In the genomic region with DNA sequence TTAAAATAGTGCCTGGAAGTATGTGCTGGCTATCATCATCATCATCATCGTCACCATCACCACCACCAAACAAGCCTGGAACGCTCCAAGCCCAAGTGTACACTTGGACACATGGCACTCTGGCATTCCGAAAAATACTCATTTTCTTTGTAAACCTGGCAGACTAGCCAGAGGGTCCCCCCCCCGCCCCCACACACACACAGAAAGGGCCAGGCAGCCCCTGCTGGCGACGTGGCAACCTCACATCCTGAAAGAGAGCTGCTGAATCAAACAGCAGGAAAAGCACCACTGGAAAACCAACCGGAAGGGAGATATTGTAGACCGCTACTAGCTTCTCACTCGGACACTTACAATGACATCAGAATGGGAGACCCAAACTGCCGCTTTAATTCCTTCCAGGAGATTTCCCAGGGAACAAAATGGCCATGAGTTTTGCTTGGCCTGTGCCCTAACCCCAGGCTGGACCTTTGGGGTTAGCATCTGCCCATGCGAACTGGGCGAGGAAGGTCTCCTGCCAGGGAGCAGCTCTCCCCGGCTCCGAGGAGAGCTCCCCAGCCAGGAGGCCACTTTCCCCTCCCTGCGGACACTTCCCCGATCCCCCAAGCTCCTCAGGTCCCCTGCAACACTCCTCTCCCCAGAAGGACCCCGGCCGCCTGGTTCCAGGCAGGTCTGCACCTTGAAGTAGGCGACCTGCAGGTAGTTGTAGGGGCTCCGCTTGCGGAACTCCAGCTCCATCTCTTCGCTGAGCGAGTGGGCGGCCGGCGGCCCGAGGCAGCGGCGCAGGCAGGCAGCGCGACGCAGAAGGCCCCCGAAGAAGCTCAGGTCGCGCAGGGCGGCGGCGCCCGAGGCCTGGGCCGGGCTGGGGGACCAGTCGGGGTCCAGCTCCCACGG, we compare ENCODE assay signal across 8 cellular contexts. TPM values are rescaled to one million over a fixed set of nuclear protein-coding genes. Genes with fewer than 3 reads are reported as not detected.
A peak's percentile ranks its signal among the peaks of the same experiment; 100 is the strongest.
DNase-seq lines count a peak whose midpoint lies in the region; ATAC-seq, FAIRE-seq and TF ChIP-seq lines count a peak whose summit lies in the region.

No MANE protein-coding gene starts in this region.

- ATAC-seq in GM23338 = peak; percentile 34
- ATAC-seq in K562 = peak; percentile 52

- no peaks in the 10 kb centered on the region for H3K9me2 ChIP-seq in GM23338 (ENCODE audit: insufficient read depth)

- H3K79me2 ChIP-seq in GM23338 (replicated peaks; ENCODE audit: insufficient read depth) (peaks cover 65% of the 10 kb centered on the region), K562 (ENCODE audit: control insufficient read depth, insufficient read depth, low read length) (peaks cover 62% of the 10 kb centered on the region), smooth muscle cell (ENCODE audit: low read depth) (peaks cover 92% of the 10 kb centered on the region)

- WGBS in K562 (ENCODE audit: insufficient coverage, low coverage, missing lambda C conversion rate) = under 1% methylated on average over 37 of the region's 42 CpGs
- WGBS in smooth muscle cell (ENCODE audit: low lambda C conversion rate) = under 1% methylated on average over 41 of the region's 42 CpGs

- POLR2A ChIA-PET in K562 (lab: Yijun Ruan, JAX) = interaction anchor here (0.6 to 3.5 kb wide), 27 partner anchors 12 to 754 kb away, joined by 3 to 20 read pairs (median 4); a partner anchor contains a TSS

- peaks cover 7% of the 10 kb centered on the region; the same call in 1 of the 2 replicates for H3K36me3 ChIP-seq in GM23338 (ENCODE audit: insufficient read depth)
- H3K36me3 ChIP-seq in SJSA1 = peaks cover 34% of the 10 kb centered on the region
- peaks cover 27% of the 10 kb centered on the region for H3K36me3 ChIP-seq in K562 (ENCODE audit: control insufficient read depth, insufficient read depth, low read length)
- peaks cover 4% of the 10 kb centered on the region for H3K36me3 ChIP-seq in smooth muscle cell (ENCODE audit: low read depth)

- DNase-seq in GM23338 (ENCODE audit: low spot score) (peak; percentile 81), KG1 (lab: John Stamatoyannopoulos, UW) (peak; percentile 12), SJSA1 (ENCODE audit: low read depth in 1 of 2, low spot score in 2 of 2) (peak; percentile 75 to 76), K562 (ENCODE audit: extremely low read depth in 1 of 4, low spot score in 3 of 4) (peak; percentile 44 to 80 (median 54)), inferior parietal cortex (ENCODE audit: extremely low spot score) (peak; percentile 49), smooth muscle cell (lab: John Stamatoyannopoulos, UW; ENCODE audit: unreplicated experiment) (peak; percentile 35)
- no peak for DNase-seq in effector CD8-positive, alpha-beta T cell (lab: John Stamatoyannopoulos, UW)

- H3K9me3 Mint-ChIP-seq in GM23338 = no peaks in the 10 kb centered on the region

- H3K27me3 Mint-ChIP-seq in GM23338 (ENCODE audit: insufficient read depth, low read depth, poor library complexity) = peaks cover 13% of the 10 kb centered on the region

- H3K27me3 ChIP-seq in GM23338 (ENCODE audit: insufficient read depth) (no peaks in the 10 kb centered on the region), SJSA1 (replicated peaks) (no peaks in the 10 kb centered on the region), K562 (ENCODE audit: control insufficient read depth in 2 of 2, insufficient read depth in 2 of 2, low read length in 2 of 2) (no peaks in the 10 kb centered on the region), smooth muscle cell (ENCODE audit: low read depth) (no peaks in the 10 kb centered on the region)

- TF ChIP-seq POLR2A in K562 (conservative IDR thresholded peaks at IDR 0.05) = no peak

- intact Hi-C loops in K562 (cut with micrococcal nuclease) = loop anchor here (2.0 to 5.0 kb wide), 4 partner anchors 61 to 187 kb away; a partner anchor contains a TSS

- H3K4me1 ChIP-seq in GM23338 (ENCODE audit: insufficient read depth) (peaks cover 24% of the 10 kb centered on the region), SJSA1 (replicated peaks) (peaks cover 15% of the 10 kb centered on the region), K562 (replicated peaks in 1 of 2; ENCODE audit: control insufficient read depth in 2 of 2, insufficient read depth in 2 of 2, low read length in 2 of 2) (peaks cover 12 to 24% of the 10 kb centered on the region in 2 experiments; a peak in 3 of 5 replicates), smooth muscle cell (ENCODE audit: low read depth) (peaks cover 9% of the 10 kb centered on the region)

- no peaks in the 10 kb centered on the region; the same call in 1 of the 2 replicates for H3K9me3 ChIP-seq in SJSA1 (replicated peaks)
- no peaks in the 10 kb centered on the region for H3K9me3 ChIP-seq in K562 (replicated peaks; ENCODE audit: control insufficient read depth, insufficient read depth, low read depth, low read length)
- no peaks in the 10 kb centered on the region for H3K9me3 ChIP-seq in smooth muscle cell (replicated peaks; ENCODE audit: low read depth)

- peak overlapping the region; percentile 92 for H3K4me3 ChIP-seq in GM23338
- H3K4me3 ChIP-seq in SJSA1 = peak overlapping the region; percentile 91
- H3K4me3 ChIP-seq in K562 = peak overlapping the region; percentile 76
- peak overlapping the region; percentile 79 for H3K4me3 ChIP-seq in smooth muscle cell

- peaks cover 10% of the 10 kb centered on the region for H3K4me1 Mint-ChIP-seq in GM23338

- CTCF ChIA-PET in K562 (lab: Yijun Ruan, JAX; ENCODE audit: low intra/inter-chr PET ratio) = no interaction called here

- H3K27ac Mint-ChIP-seq in GM23338 = peak overlapping the region; percentile 65

- TF ChIP-seq RAD21 in K562 (CRISPR knock-in tag; conservative IDR thresholded peaks at IDR 0.05 in 1 of 2, IDR thresholded peaks at IDR 0.05 in 1 of 2) = peak in 1 of 2 experiments; percentile 49; a peak in 3 of 4 replicates

- H3F3A ChIP-seq in GM23338 (replicated peaks; ENCODE audit: low read depth) (no peaks in the 10 kb centered on the region), smooth muscle cell (ENCODE audit: low read depth) (peaks cover 7% of the 10 kb centered on the region)

- no peaks in the 10 kb centered on the region for H3K9me1 ChIP-seq in K562 (ENCODE audit: control insufficient read depth, insufficient read depth, low read length)

- peak; percentile 52 for FAIRE-seq in G401.6 (lab: Jason Lieb, UNC)
- FAIRE-seq in K562 (lab: Jason Lieb, UNC) = peak; percentile 76

- peaks cover 35% of the 10 kb centered on the region for H3K36me3 Mint-ChIP-seq in GM23338 (ENCODE audit: low read depth)

- no peak for TF ChIP-seq EP300 in K562 (IDR thresholded peaks at IDR 0.05; ENCODE audit: low read length)

- H3K9ac ChIP-seq in K562 (ENCODE audit: insufficient read depth in 1 of 2, low read depth in 2 of 2, low read length in 2 of 2) (peak overlapping the region; percentile 69 to 99), smooth muscle cell (ENCODE audit: low read depth) (peak overlapping the region; percentile 88)

- H3K27ac ChIP-seq in GM23338 (ENCODE audit: low read depth) (no peak overlapping the region), SJSA1 (peak overlapping the region; percentile 59), K562 (ENCODE audit: extremely low read depth, low read depth, low read length) (peak overlapping the region; percentile 68), smooth muscle cell (ENCODE audit: low read depth) (peak overlapping the region; percentile 74)

- H3K4me2 ChIP-seq in GM23338 = peak overlapping the region; percentile 83
- H3K4me2 ChIP-seq in K562 (ENCODE audit: insufficient read depth, low read length) = peak overlapping the region; percentile 100
- peak overlapping the region; percentile 98 for H3K4me2 ChIP-seq in smooth muscle cell

- no peak overlapping the region for H3K4me3 Mint-ChIP-seq in GM23338

- TSS peak; percentile 69 for BruUV-seq in K562 (replicated peaks; lab: Mats Ljungman, UMichigan)

- in situ Hi-C loops in K562 (cut with MboI) = no loop called here

- H2AFZ ChIP-seq in GM23338 = peak overlapping the region; percentile 76; the same call in 1 of the 2 replicates
- peak overlapping the region; percentile 93 for H2AFZ ChIP-seq in K562 (ENCODE audit: low read depth, low read length)
- H2AFZ ChIP-seq in smooth muscle cell (ENCODE audit: low read depth) = peak overlapping the region; percentile 20

- TF ChIP-seq CTCF in GM23338 (conservative IDR thresholded peaks at IDR 0.05; ENCODE audit: low read depth in 2 of 2) (peak; percentile 47 to 65), K562 (IDR thresholded peaks at IDR 0.05 in 2 of 3, conservative IDR thresholded peaks at IDR 0.05 in 1 of 3; ENCODE audit: insufficient read depth in 2 of 3, low read depth in 1 of 3, low read length in 3 of 3) (peak; percentile 59 to 79 (median 68)), smooth muscle cell (IDR thresholded peaks at IDR 0.05; ENCODE audit: borderline replicate concordance, insufficient read depth, poor library complexity, severe bottlenecking) (peak; percentile 40)

- H4K20me1 ChIP-seq in GM23338 (replicated peaks; ENCODE audit: insufficient read depth) (no peaks in the 10 kb centered on the region; the same call in 1 of the 2 replicates), K562 (replicated peaks; ENCODE audit: control insufficient read depth, insufficient read depth, low read length) (peaks cover 15% of the 10 kb centered on the region), smooth muscle cell (ENCODE audit: low read depth) (peaks cover 48% of the 10 kb centered on the region)

RNA-seq across cellular contexts. Expression of a gene that starts 0.8 kb away (rescaled TPM):
- 67.1 and 75.1 TPM in 2 replicates for total RNA-seq in GM23338 (2014; rRNA removed; shearing (Covaris generic))
- polyA plus RNA-seq in GM23338 (2016; fragmentation: Nextera tagmentation; extraction: Ambion mirVana) (50.5 and 51.1 TPM in 2 replicates), K562 (2011; rRNA removed) (60.9 and 92.0 TPM in 2 replicates), K562 (2014; fragmentation: Illumina TruSeq; extraction: Trizol) (52.1 and 55.8 TPM in 2 replicates), K562 (2014; fragmentation: Nextera tagmentation; extraction: Ambion mirVana) (1 to 10 TPM; 1.7 to 5.0 TPM), K562 (2014; rRNA removed) (50.1 and 62.9 TPM in 2 replicates), smooth muscle cell (336 and 535 TPM in 2 replicates)
- total RNA-seq in SJSA1 (2014; rRNA removed; shearing (Covaris generic)) = 182 and 295 TPM in 2 replicates
- 176 and 400 TPM in 2 replicates for total RNA-seq in K562 (2011; cell fraction: chromatin; rRNA removed; ENCODE audit: low replicate concordance)
- 273 and 316 TPM in 2 replicates for total RNA-seq in K562 (2011; cell fraction: nucleolus; rRNA removed)
- 218 and 223 TPM in 2 replicates for total RNA-seq in K562 (2011; cell fraction: nucleoplasm; rRNA removed)
- total RNA-seq in K562 (2014; rRNA removed) (45.7 and 55.3 TPM in 2 replicates), K562 (2014; rRNA removed; fragmentation: Illumina TruSeq; extraction: Trizol) (22.5 and 26.1 TPM in 2 replicates), K562 (2015; rRNA removed; fragmentation: Illumina TruSeq; extraction: Trizol) (39.2 and 40.8 TPM in 2 replicates), K562 (2021) (79.5 and 81.7 TPM in 2 replicates), smooth muscle cell (256 and 273 TPM in 2 replicates)
- 76.7 and 89.6 TPM in 2 replicates for polyA plus RNA-seq in K562 (2011; cell fraction: cytosol; rRNA removed)
- 482 and 572 TPM in 2 replicates for polyA plus RNA-seq in K562 (2011; cell fraction: nucleus; rRNA removed)
- polyA plus RNA-seq in K562 (2012) = 38.4 and 79.3 TPM in 2 replicates
- polyA minus RNA-seq in K562 (2011; rRNA and poly(A)+ RNA removed) = 61.5 and 64.9 TPM in 2 replicates
- 52.2 and 52.3 TPM in 2 replicates for polyA minus RNA-seq in K562 (2011; cell fraction: cytosol; rRNA and poly(A)+ RNA removed)
- 97.6 and 154 TPM in 2 replicates for polyA minus RNA-seq in K562 (2011; cell fraction: nucleus; rRNA and poly(A)+ RNA removed)

RNA-seq across cellular contexts. Expression of a gene that starts 1.0 kb away (rescaled TPM):
- total RNA-seq in GM23338 (2014; rRNA removed; shearing (Covaris generic)) = 3.3 and 4.4 TPM in 2 replicates
- polyA plus RNA-seq in GM23338 (2016; fragmentation: Nextera tagmentation; extraction: Ambion mirVana) (4.7 and 5.0 TPM in 2 replicates), K562 (2011; rRNA removed) (12.5 and 13.9 TPM in 2 replicates), K562 (2014; fragmentation: Illumina TruSeq; extraction: Trizol) (5.4 and 7.1 TPM in 2 replicates), K562 (2014; fragmentation: Nextera tagmentation; extraction: Ambion mirVana) (1 to 10 TPM in 1 of 2 experiments, under 1 TPM in 1; 0.55 to 1.8 TPM), K562 (2014; rRNA removed) (3.4 and 3.5 TPM in 2 replicates), smooth muscle cell (9.7 and 11.5 TPM in 2 replicates)
- 0.69 and 4.2 TPM in 2 replicates for total RNA-seq in SJSA1 (2014; rRNA removed; shearing (Covaris generic))
- 18.1 and 39.6 TPM in 2 replicates for total RNA-seq in K562 (2011; cell fraction: chromatin; rRNA removed; ENCODE audit: low replicate concordance)
- total RNA-seq in K562 (2011; cell fraction: nucleolus; rRNA removed) = 13.2 and 14.9 TPM in 2 replicates
- 26.0 and 38.0 TPM in 2 replicates for total RNA-seq in K562 (2011; cell fraction: nucleoplasm; rRNA removed)
- total RNA-seq in K562 (2014; rRNA removed) (3.5 and 5.7 TPM in 2 replicates), K562 (2014; rRNA removed; fragmentation: Illumina TruSeq; extraction: Trizol) (5.2 and 8.1 TPM in 2 replicates), K562 (2015; rRNA removed; fragmentation: Illumina TruSeq; extraction: Trizol) (5.3 and 5.9 TPM in 2 replicates), K562 (2021) (5.7 and 8.5 TPM in 2 replicates), smooth muscle cell (1.8 and 7.3 TPM in 2 replicates)
- polyA plus RNA-seq in K562 (2011; cell fraction: cytosol; rRNA removed) = 4.9 and 5.3 TPM in 2 replicates
- polyA plus RNA-seq in K562 (2011; cell fraction: nucleus; rRNA removed) = 3.7 and 8.0 TPM in 2 replicates
- 3.3 and 7.4 TPM in 2 replicates for polyA plus RNA-seq in K562 (2012)
- 9.5 and 11.0 TPM in 2 replicates for polyA minus RNA-seq in K562 (2011; rRNA and poly(A)+ RNA removed)
- 1.8 and 2.4 TPM in 2 replicates for polyA minus RNA-seq in K562 (2011; cell fraction: cytosol; rRNA and poly(A)+ RNA removed)
- 5.1 and 8.7 TPM in 2 replicates for polyA minus RNA-seq in K562 (2011; cell fraction: nucleus; rRNA and poly(A)+ RNA removed)

RNA-seq across cellular contexts. Expression of a gene that starts 18.7 kb away (rescaled TPM):
- total RNA-seq in GM23338 (2014; rRNA removed; shearing (Covaris generic)) = 0.45 TPM in 1 of 2 replicates, not detected in the other
- polyA plus RNA-seq in GM23338 (2016; fragmentation: Nextera tagmentation; extraction: Ambion mirVana) = 0.28 and 0.31 TPM in 2 replicates
- total RNA-seq in SJSA1 (2014; rRNA removed; shearing (Covaris generic)) = not detected in 2 replicates
- 0.53 and 2.8 TPM in 2 replicates for total RNA-seq in K562 (2011; cell fraction: chromatin; rRNA removed; ENCODE audit: low replicate concordance)
- 1.0 and 1.2 TPM in 2 replicates for total RNA-seq in K562 (2011; cell fraction: nucleolus; rRNA removed)
- 1.4 and 1.8 TPM in 2 replicates for total RNA-seq in K562 (2011; cell fraction: nucleoplasm; rRNA removed)
- total RNA-seq in K562 (2014; rRNA removed) = 0.08 and 0.09 TPM in 2 replicates
- 0.18 and 0.22 TPM in 2 replicates for total RNA-seq in K562 (2014; rRNA removed; fragmentation: Illumina TruSeq; extraction: Trizol)
- total RNA-seq in K562 (2015; rRNA removed; fragmentation: Illumina TruSeq; extraction: Trizol) = 0.04 and 0.22 TPM in 2 replicates
- 0.27 and 0.34 TPM in 2 replicates for total RNA-seq in K562 (2021)
- polyA plus RNA-seq in K562 (2011; rRNA removed) = 0.49 and 0.58 TPM in 2 replicates
- polyA plus RNA-seq in K562 (2011; cell fraction: cytosol; rRNA removed) = 0.07 and 0.19 TPM in 2 replicates
- 0.61 and 1.6 TPM in 2 replicates for polyA plus RNA-seq in K562 (2011; cell fraction: nucleus; rRNA removed)
- 0.14 and 0.35 TPM in 2 replicates for polyA plus RNA-seq in K562 (2012)
- polyA plus RNA-seq in K562 (2014; fragmentation: Illumina TruSeq; extraction: Trizol) = 0.21 and 0.27 TPM in 2 replicates
- under 1 TPM; 0.18 to 0.21 TPM for polyA plus RNA-seq in K562 (2014; fragmentation: Nextera tagmentation; extraction: Ambion mirVana)
- polyA plus RNA-seq in K562 (2014; rRNA removed) = 0.09 TPM in 2 replicates
- polyA minus RNA-seq in K562 (2011; rRNA and poly(A)+ RNA removed) = 0.25 and 0.75 TPM in 2 replicates
- polyA minus RNA-seq in K562 (2011; cell fraction: cytosol; rRNA and poly(A)+ RNA removed) = not detected in 2 replicates
- polyA minus RNA-seq in K562 (2011; cell fraction: nucleus; rRNA and poly(A)+ RNA removed) = 0.54 and 0.78 TPM in 2 replicates
- 0.09 and 0.36 TPM in 2 replicates for total RNA-seq in smooth muscle cell
- 0.09 and 0.15 TPM in 2 replicates for polyA plus RNA-seq in smooth muscle cell

RNA-seq across cellular contexts. Expression of a gene that starts 26.0 kb away (rescaled TPM):
- total RNA-seq in GM23338 (2014; rRNA removed; shearing (Covaris generic)) = 10.8 and 12.8 TPM in 2 replicates
- polyA plus RNA-seq in GM23338 (2016; fragmentation: Nextera tagmentation; extraction: Ambion mirVana) (2.3 and 2.6 TPM in 2 replicates), K562 (2011; rRNA removed) (not detected in 2 replicates), K562 (2014; fragmentation: Illumina TruSeq; extraction: Trizol) (not detected in 2 replicates), K562 (2014; fragmentation: Nextera tagmentation; extraction: Ambion mirVana) (not detected), K562 (2014; rRNA removed) (not detected in 2 replicates), smooth muscle cell (2.4 and 2.9 TPM in 2 replicates)
- total RNA-seq in SJSA1 (2014; rRNA removed; shearing (Covaris generic)) = not detected in 2 replicates
- total RNA-seq in K562 (2011; cell fraction: chromatin; rRNA removed; ENCODE audit: low replicate concordance) = not detected in 2 replicates
- not detected in 2 replicates for total RNA-seq in K562 (2011; cell fraction: nucleolus; rRNA removed)
- not detected in 2 replicates for total RNA-seq in K562 (2011; cell fraction: nucleoplasm; rRNA removed)
- total RNA-seq in K562 (2014; rRNA removed) (not detected in 2 replicates), K562 (2014; rRNA removed; fragmentation: Illumina TruSeq; extraction: Trizol) (not detected in 2 replicates), K562 (2015; rRNA removed; fragmentation: Illumina TruSeq; extraction: Trizol) (not detected in 2 replicates), K562 (2021) (not detected in 2 replicates), smooth muscle cell (0.67 and 1.0 TPM in 2 replicates)
- polyA plus RNA-seq in K562 (2011; cell fraction: cytosol; rRNA removed) = 0.03 TPM in 1 of 2 replicates, not detected in the other
- polyA plus RNA-seq in K562 (2011; cell fraction: nucleus; rRNA removed) = not detected in 2 replicates
- polyA plus RNA-seq in K562 (2012) = 0.03 TPM in 1 of 2 replicates, not detected in the other
- polyA minus RNA-seq in K562 (2011; rRNA and poly(A)+ RNA removed) = not detected in 2 replicates
- not detected in 2 replicates for polyA minus RNA-seq in K562 (2011; cell fraction: cytosol; rRNA and poly(A)+ RNA removed)
- polyA minus RNA-seq in K562 (2011; cell fraction: nucleus; rRNA and poly(A)+ RNA removed) = not detected in 2 replicates

RNA-seq across cellular contexts. Expression of a gene that starts 50.8 kb away (rescaled TPM):
- total RNA-seq in GM23338 (2014; rRNA removed; shearing (Covaris generic)) = 1.8 and 2.2 TPM in 2 replicates
- 1.2 and 1.9 TPM in 2 replicates for polyA plus RNA-seq in GM23338 (2016; fragmentation: Nextera tagmentation; extraction: Ambion mirVana)
- total RNA-seq in SJSA1 (2014; rRNA removed; shearing (Covaris generic)) = 8.2 and 9.4 TPM in 2 replicates
- total RNA-seq in K562 (2011; cell fraction: chromatin; rRNA removed; ENCODE audit: low replicate concordance) = 68.5 and 80.5 TPM in 2 replicates
- total RNA-seq in K562 (2011; cell fraction: nucleolus; rRNA removed) = 66.4 and 81.6 TPM in 2 replicates
- 80.8 and 97.2 TPM in 2 replicates for total RNA-seq in K562 (2011; cell fraction: nucleoplasm; rRNA removed)
- total RNA-seq in K562 (2014; rRNA removed) = 15.7 and 18.2 TPM in 2 replicates
- total RNA-seq in K562 (2014; rRNA removed; fragmentation: Illumina TruSeq; extraction: Trizol) = 23.7 and 25.0 TPM in 2 replicates
- total RNA-seq in K562 (2015; rRNA removed; fragmentation: Illumina TruSeq; extraction: Trizol) = 22.2 and 23.7 TPM in 2 replicates
- 20.5 and 22.5 TPM in 2 replicates for total RNA-seq in K562 (2021)
- polyA plus RNA-seq in K562 (2011; rRNA removed) = 15.3 and 24.9 TPM in 2 replicates
- polyA plus RNA-seq in K562 (2011; cell fraction: cytosol; rRNA removed) = 13.2 and 16.1 TPM in 2 replicates
- 28.4 and 45.9 TPM in 2 replicates for polyA plus RNA-seq in K562 (2011; cell fraction: nucleus; rRNA removed)
- polyA plus RNA-seq in K562 (2012) = 15.9 and 21.3 TPM in 2 replicates
- polyA plus RNA-seq in K562 (2014; fragmentation: Illumina TruSeq; extraction: Trizol) = 25.3 and 31.4 TPM in 2 replicates
- 10 to 100 TPM in 1 of 2 experiments, 1 to 10 TPM in 1; 8.0 to 12.9 TPM for polyA plus RNA-seq in K562 (2014; fragmentation: Nextera tagmentation; extraction: Ambion mirVana)
- polyA plus RNA-seq in K562 (2014; rRNA removed) = 16.6 and 20.3 TPM in 2 replicates
- 21.4 and 35.1 TPM in 2 replicates for polyA minus RNA-seq in K562 (2011; rRNA and poly(A)+ RNA removed)
- polyA minus RNA-seq in K562 (2011; cell fraction: cytosol; rRNA and poly(A)+ RNA removed) = 14.4 and 16.4 TPM in 2 replicates
- 24.0 and 28.0 TPM in 2 replicates for polyA minus RNA-seq in K562 (2011; cell fraction: nucleus; rRNA and poly(A)+ RNA removed)
- total RNA-seq in smooth muscle cell = 5.1 and 11.8 TPM in 2 replicates
- polyA plus RNA-seq in smooth muscle cell = 4.1 and 4.6 TPM in 2 replicates

Comparison
In these comparisons a context has a peak if more than half of its experiments do, and no peak if none do; other contexts are left out.
1. H2AFZ ChIP-seq: peak in every context shown above with its lines; median percentile 93 in K562; 76 in GM23338; 20 in smooth muscle cell.